29 cellular contexts compared by ENCODE assay signal in the genomic region with DNA sequence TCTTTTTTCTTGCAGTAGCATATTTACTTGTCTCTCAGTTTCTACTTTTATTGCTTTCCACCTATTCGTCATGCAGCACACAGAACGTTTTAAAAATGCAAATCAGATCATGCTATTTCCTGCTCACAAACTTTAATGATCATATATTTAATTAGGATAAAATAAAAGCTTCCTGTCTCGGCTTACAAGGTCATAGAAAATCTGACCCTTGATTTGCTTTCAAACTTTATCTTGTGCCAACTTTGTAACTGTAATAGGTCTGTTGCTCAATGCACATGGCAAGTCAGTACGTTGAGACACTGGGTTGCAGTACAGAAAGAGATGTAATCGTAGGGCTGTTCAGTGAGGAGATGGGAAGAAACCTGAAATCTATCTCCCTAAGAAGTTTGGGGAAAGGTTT.
"Had no signal": no experiment of that assay in that cellular context is flagged by ENCODE, and none has a peak within 500 bp of the region (broad histone marks: within the 10 kb centered on the region; RNA-seq: fewer than 3 reads in every experiment).

No MANE protein-coding gene starts in this region.

- H3K9me3 ChIP-seq: esophagus squamous epithelium, gastroesophageal sphincter, pancreas, thoracic aorta, uterus had no signal

- H3K4me1 Mint-ChIP-seq: activated CD4-positive, alpha-beta memory T cell treated with anti-CD3 and anti-CD28 coated beads, Interleukin-2, amount 10 ng/mL, durations not matched to agents 7 days and 5 days; activated CD4-positive, alpha-beta T cell treated with anti-CD3 and anti-CD28 coated beads, Interleukin-2, amount 10 ng/mL, durations not matched to agents 7 days and 5 days; activated T-helper 17 cell treated with anti-CD3 and anti-CD28 coated beads, Interleukin-2, amount 50 U/mL, for 72 hours; central memory CD8-positive, alpha-beta T cell; naive B cell; nephron progenitor cell had no signal

- H3K4me3 Mint-ChIP-seq: activated CD4-positive, alpha-beta memory T cell treated with anti-CD3 and anti-CD28 coated beads, Interleukin-2, amount 10 ng/mL, durations not matched to agents 7 days and 5 days; activated CD4-positive, alpha-beta T cell treated with anti-CD3 and anti-CD28 coated beads, Interleukin-2, amount 10 ng/mL, durations not matched to agents 7 days and 5 days; activated T-cell treated with anti-CD3 and anti-CD28 coated beads, Interleukin-2, amount 50 U/mL, for 4 hours; activated T-helper 17 cell treated with anti-CD3 and anti-CD28 coated beads, Interleukin-2, amount 50 U/mL, for 72 hours; central memory CD8-positive, alpha-beta T cell; mesothelial cell of epicardium; naive B cell; nephron progenitor cell had no signal

- H3K9me3 Mint-ChIP-seq: activated CD4-positive, alpha-beta T cell treated with anti-CD3 and anti-CD28 coated beads, Interleukin-2, amount 10 ng/mL, durations not matched to agents 7 days and 5 days; activated T-cell treated with anti-CD3 and anti-CD28 coated beads, Interleukin-2, amount 50 U/mL, for 4 hours; central memory CD8-positive, alpha-beta T cell; nephron progenitor cell had no signal

- H3K79me2 ChIP-seq: hepatocyte had no signal

- H3K27ac Mint-ChIP-seq: activated CD4-positive, alpha-beta memory T cell treated with anti-CD3 and anti-CD28 coated beads, Interleukin-2, amount 10 ng/mL, durations not matched to agents 7 days and 5 days; activated CD4-positive, alpha-beta T cell treated with anti-CD3 and anti-CD28 coated beads, Interleukin-2, amount 10 ng/mL, durations not matched to agents 7 days and 5 days; activated T-helper 17 cell treated with anti-CD3 and anti-CD28 coated beads, Interleukin-2, amount 50 U/mL, for 72 hours; mesothelial cell of epicardium; naive B cell; nephron progenitor cell had no signal

- H3K4me1 ChIP-seq: esophagus squamous epithelium, gastroesophageal sphincter, pancreas, uterus had no signal

- H3K27me3 ChIP-seq: esophagus squamous epithelium, gastroesophageal sphincter, hepatocyte, pancreas, uterus had no signal

- H3K4me2 ChIP-seq: hepatocyte had no signal

- ATAC-seq: activated T-cell treated with anti-CD3 and anti-CD28 coated beads, Interleukin-2, amount 50 U/mL, for 4 hours; activated T-helper 17 cell treated with anti-CD3 and anti-CD28 coated beads, Interleukin-2, amount 50 U/mL, for 72 hours; gastroesophageal sphincter; pancreas; right cardiac atrium; stimulated activated naive CD8-positive, alpha-beta T cell treated with anti-CD3 and anti-CD28 coated beads, Interleukin-15, Interleukin-2, amounts not matched to agents 100 U/mL and 50 U/mL, for 24 hours had no signal

- H2AFZ ChIP-seq: hepatocyte had no signal

- H3K36me3 Mint-ChIP-seq: naive B cell had no signal

- H3K36me3 ChIP-seq: esophagus squamous epithelium, gastroesophageal sphincter, pancreas, thoracic aorta, uterus had no signal

- H3K27ac ChIP-seq: epithelial cell of prostate, esophagus squamous epithelium, gastroesophageal sphincter, hepatocyte, pancreas, thoracic aorta, uterus had no signal

- H3K4me3 ChIP-seq: esophagus squamous epithelium, gastroesophageal sphincter, hepatocyte, pancreas, thoracic aorta, uterus had no signal

- DNase-seq: activated CD4-positive, alpha-beta memory T cell treated with anti-CD3 and anti-CD28 coated beads, Interleukin-2, amount 10 ng/mL, durations not matched to agents 7 days and 5 days; activated CD4-positive, alpha-beta T cell treated with anti-CD3 and anti-CD28 coated beads for 1 hour; activated CD4-positive, alpha-beta T cell treated with anti-CD3 and anti-CD28 coated beads, Interleukin-2, amount 10 ng/mL, durations not matched to agents 7 days and 5 days; activated gamma-delta T cell treated with Interleukin-2 at 50 U/mL for 16 hours; activated naive CD4-positive, alpha-beta T cell treated with anti-CD3 and anti-CD28 coated beads, Interleukin-2, amount 50 U/mL, for 16 hours; activated T-cell treated with anti-CD3 and anti-CD28 coated beads, Interleukin-2, amount 50 U/mL, for 4 hours; amygdala; dermis blood vessel endothelial cell; effector CD4-positive, alpha-beta T cell; esophagus squamous epithelium; naive B cell; nephron progenitor cell; pancreas; right cardiac atrium; stimulated activated CD4-positive, alpha-beta T cell treated with anti-CD3 and anti-CD28 coated beads, Interleukin-12 subunit alpha, Interleukin-12 subunit beta, amount 100 ng/mL, for 4 hours; stimulated activated CD4-positive, alpha-beta T cell treated with anti-CD3 and anti-CD28 coated beads, Interleukin-4, amount 100 ng/mL, for 1 hour; stimulated activated naive CD8-positive, alpha-beta T cell treated with anti-CD3 and anti-CD28 coated beads, Interleukin-15, Interleukin-2, amounts not matched to agents 100 U/mL and 50 U/mL, for 24 hours; T-helper 2 cell; trophoblast cell; uterus had no signal

- FAIRE-seq: bronchial epithelial cell, colon, pancreas had no signal

- H3K27me3 Mint-ChIP-seq: activated CD4-positive, alpha-beta memory T cell treated with anti-CD3 and anti-CD28 coated beads, Interleukin-2, amount 10 ng/mL, durations not matched to agents 7 days and 5 days; activated CD4-positive, alpha-beta T cell treated with anti-CD3 and anti-CD28 coated beads, Interleukin-2, amount 10 ng/mL, durations not matched to agents 7 days and 5 days; central memory CD8-positive, alpha-beta T cell; naive B cell had no signal
